Comparison of ENCODE assay signal across 1 cellular context in the genomic region with DNA sequence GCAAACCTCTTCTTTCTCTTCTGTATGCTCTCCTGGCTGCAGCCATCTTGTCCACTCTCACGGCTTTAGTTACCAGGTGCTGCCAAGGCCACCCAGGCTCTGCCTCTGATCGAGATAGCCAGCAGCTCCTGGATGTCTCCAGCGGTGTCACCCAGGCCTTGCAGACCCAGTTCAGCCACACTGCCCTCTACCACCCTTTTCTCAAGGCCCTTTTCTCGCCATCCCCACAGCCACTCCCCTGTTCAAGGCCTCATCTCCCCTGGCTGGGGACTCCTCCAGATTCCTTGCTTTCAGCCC.
A peak's percentile ranks its signal among the peaks of the same experiment; 100 is the strongest.
TF ChIP-seq lines count a peak whose summit lies in the region.

No MANE protein-coding gene starts in this region.

TF ChIP-seq in K562, 482 proteins besides CTCF, POLR2A, EP300 and RAD21 (continued from another document):
- TF ChIP-seq, protein P1, sequence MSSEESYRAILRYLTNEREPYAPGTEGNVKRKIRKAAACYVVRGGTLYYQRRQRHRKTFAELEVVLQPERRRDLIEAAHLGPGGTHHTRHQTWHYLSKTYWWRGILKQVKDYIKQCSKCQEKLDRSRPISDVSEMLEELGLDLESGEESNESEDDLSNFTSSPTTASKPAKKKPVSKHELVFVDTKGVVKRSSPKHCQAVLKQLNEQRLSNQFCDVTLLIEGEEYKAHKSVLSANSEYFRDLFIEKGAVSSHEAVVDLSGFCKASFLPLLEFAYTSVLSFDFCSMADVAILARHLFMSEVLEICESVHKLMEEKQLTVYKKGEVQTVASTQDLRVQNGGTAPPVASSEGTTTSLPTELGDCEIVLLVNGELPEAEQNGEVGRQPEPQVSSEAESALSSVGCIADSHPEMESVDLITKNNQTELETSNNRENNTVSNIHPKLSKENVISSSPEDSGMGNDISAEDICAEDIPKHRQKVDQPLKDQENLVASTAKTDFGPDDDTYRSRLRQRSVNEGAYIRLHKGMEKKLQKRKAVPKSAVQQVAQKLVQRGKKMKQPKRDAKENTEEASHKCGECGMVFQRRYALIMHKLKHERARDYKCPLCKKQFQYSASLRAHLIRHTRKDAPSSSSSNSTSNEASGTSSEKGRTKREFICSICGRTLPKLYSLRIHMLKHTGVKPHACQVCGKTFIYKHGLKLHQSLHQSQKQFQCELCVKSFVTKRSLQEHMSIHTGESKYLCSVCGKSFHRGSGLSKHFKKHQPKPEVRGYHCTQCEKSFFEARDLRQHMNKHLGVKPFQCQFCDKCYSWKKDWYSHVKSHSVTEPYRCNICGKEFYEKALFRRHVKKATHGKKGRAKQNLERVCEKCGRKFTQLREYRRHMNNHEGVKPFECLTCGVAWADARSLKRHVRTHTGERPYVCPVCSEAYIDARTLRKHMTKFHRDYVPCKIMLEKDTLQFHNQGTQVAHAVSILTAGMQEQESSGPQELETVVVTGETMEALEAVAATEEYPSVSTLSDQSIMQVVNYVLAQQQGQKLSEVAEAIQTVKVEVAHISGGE (CRISPR knock-in tag; IDR thresholded peaks at IDR 0.05) = peak in 1 of 3 experiments; percentile 29; a peak in 1 of 6 replicates
- TF ChIP-seq ZNF644 (tag; IDR thresholded peaks at IDR 0.05; ENCODE audit: low read depth) (no peak), TSC22D4 (tag; IDR thresholded peaks at IDR 0.05) (no peak), ZNF316 (IDR thresholded peaks at IDR 0.05) (no peak), POLR2AphosphoS5 (IDR thresholded peaks at IDR 0.05; ENCODE audit: control insufficient read depth, insufficient read depth, low read depth, low read length) (no peak), FOXM1 (IDR thresholded peaks at IDR 0.05; ENCODE audit: low read depth) (no peak), FOXM1 (CRISPR knock-in tag; IDR thresholded peaks at IDR 0.05; ENCODE audit: low read depth) (no peak), BRF1 (IDR thresholded peaks at IDR 0.05; ENCODE audit: borderline replicate concordance, extremely low read depth, insufficient read length) (no peak)
- TF ChIP-seq, protein P2, sequence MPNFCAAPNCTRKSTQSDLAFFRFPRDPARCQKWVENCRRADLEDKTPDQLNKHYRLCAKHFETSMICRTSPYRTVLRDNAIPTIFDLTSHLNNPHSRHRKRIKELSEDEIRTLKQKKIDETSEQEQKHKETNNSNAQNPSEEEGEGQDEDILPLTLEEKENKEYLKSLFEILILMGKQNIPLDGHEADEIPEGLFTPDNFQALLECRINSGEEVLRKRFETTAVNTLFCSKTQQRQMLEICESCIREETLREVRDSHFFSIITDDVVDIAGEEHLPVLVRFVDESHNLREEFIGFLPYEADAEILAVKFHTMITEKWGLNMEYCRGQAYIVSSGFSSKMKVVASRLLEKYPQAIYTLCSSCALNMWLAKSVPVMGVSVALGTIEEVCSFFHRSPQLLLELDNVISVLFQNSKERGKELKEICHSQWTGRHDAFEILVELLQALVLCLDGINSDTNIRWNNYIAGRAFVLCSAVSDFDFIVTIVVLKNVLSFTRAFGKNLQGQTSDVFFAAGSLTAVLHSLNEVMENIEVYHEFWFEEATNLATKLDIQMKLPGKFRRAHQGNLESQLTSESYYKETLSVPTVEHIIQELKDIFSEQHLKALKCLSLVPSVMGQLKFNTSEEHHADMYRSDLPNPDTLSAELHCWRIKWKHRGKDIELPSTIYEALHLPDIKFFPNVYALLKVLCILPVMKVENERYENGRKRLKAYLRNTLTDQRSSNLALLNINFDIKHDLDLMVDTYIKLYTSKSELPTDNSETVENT (CRISPR knock-in tag; IDR thresholded peaks at IDR 0.05) = no peak
- TF ChIP-seq, protein P3, sequence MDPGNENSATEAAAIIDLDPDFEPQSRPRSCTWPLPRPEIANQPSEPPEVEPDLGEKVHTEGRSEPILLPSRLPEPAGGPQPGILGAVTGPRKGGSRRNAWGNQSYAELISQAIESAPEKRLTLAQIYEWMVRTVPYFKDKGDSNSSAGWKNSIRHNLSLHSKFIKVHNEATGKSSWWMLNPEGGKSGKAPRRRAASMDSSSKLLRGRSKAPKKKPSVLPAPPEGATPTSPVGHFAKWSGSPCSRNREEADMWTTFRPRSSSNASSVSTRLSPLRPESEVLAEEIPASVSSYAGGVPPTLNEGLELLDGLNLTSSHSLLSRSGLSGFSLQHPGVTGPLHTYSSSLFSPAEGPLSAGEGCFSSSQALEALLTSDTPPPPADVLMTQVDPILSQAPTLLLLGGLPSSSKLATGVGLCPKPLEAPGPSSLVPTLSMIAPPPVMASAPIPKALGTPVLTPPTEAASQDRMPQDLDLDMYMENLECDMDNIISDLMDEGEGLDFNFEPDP (CRISPR knock-in tag; IDR thresholded peaks at IDR 0.05) = no peak
- TF ChIP-seq, protein P4, sequence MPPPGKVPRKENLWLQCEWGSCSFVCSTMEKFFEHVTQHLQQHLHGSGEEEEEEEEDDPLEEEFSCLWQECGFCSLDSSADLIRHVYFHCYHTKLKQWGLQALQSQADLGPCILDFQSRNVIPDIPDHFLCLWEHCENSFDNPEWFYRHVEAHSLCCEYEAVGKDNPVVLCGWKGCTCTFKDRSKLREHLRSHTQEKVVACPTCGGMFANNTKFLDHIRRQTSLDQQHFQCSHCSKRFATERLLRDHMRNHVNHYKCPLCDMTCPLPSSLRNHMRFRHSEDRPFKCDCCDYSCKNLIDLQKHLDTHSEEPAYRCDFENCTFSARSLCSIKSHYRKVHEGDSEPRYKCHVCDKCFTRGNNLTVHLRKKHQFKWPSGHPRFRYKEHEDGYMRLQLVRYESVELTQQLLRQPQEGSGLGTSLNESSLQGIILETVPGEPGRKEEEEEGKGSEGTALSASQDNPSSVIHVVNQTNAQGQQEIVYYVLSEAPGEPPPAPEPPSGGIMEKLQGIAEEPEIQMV (tag; conservative IDR thresholded peaks at IDR 0.05; ENCODE audit: low read depth) = 0 out of 2 replicates have a peak, but pooled peaks have one; percentile 27
- TF ChIP-seq, protein P5, sequence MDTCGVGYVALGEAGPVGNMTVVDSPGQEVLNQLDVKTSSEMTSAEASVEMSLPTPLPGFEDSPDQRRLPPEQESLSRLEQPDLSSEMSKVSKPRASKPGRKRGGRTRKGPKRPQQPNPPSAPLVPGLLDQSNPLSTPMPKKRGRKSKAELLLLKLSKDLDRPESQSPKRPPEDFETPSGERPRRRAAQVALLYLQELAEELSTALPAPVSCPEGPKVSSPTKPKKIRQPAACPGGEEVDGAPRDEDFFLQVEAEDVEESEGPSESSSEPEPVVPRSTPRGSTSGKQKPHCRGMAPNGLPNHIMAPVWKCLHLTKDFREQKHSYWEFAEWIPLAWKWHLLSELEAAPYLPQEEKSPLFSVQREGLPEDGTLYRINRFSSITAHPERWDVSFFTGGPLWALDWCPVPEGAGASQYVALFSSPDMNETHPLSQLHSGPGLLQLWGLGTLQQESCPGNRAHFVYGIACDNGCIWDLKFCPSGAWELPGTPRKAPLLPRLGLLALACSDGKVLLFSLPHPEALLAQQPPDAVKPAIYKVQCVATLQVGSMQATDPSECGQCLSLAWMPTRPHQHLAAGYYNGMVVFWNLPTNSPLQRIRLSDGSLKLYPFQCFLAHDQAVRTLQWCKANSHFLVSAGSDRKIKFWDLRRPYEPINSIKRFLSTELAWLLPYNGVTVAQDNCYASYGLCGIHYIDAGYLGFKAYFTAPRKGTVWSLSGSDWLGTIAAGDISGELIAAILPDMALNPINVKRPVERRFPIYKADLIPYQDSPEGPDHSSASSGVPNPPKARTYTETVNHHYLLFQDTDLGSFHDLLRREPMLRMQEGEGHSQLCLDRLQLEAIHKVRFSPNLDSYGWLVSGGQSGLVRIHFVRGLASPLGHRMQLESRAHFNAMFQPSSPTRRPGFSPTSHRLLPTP (IDR thresholded peaks at IDR 0.05; ENCODE audit: borderline replicate concordance, extremely low read depth, insufficient read length) = no peak
TF ChIP-seq in K562: peak in this region for 4.
